ENCODE assay signal across 8 cellular contexts in genomic region chr15:74539521-74539920, GRCh38. TPM values are rescaled to one million over a fixed set of nuclear protein-coding genes. Genes with fewer than 3 reads are reported as not detected.
DNase-seq lines count a peak whose midpoint lies in the region; ATAC-seq and TF ChIP-seq lines count a peak whose summit lies in the region.
"Not testable (repeated sequence)": the region's sequence is repeated elsewhere in the genome, so short reads cannot be mapped to it uniquely, and the experiment has no call there.

No MANE protein-coding gene starts in this region.

- POLR2A ChIA-PET in CD8-positive, alpha-beta memory T cell (lab: Charles Lee) = interaction anchor here (1.1 kb wide), 1 partner anchor 11 kb away, joined by 3 read pairs; no protein-coding TSS in a partner anchor
- POLR2A ChIA-PET in activated CD4-positive, alpha-beta T cell treated with anti-CD3 and anti-CD28 coated beads for 36 hours (lab: Charles Lee) = interaction anchor here (1.6 kb wide), 1 partner anchor 76 kb away, joined by 8 read pairs; the partner anchor contains the start of gene CLK3

- H4K20me1 ChIP-seq in OCI-LY1 (ENCODE audit: insufficient read depth, low read length) = not testable (repeated sequence)

- H3K27me3 Mint-ChIP-seq in CD8-positive, alpha-beta memory T cell; activated CD4-positive, alpha-beta T cell treated with anti-CD3 and anti-CD28 coated beads for 36 hours; natural killer cell (ENCODE audit: low read depth in 2 of 2); stimulated activated naive CD8-positive, alpha-beta T cell treated with anti-CD3 and anti-CD28 coated beads, Interleukin-15, Interleukin-2, amounts not matched to agents 100 ng/mL and 50 ng/mL, for 24 hours: not testable (repeated sequence)

- not testable (repeated sequence) for H3F3A ChIP-seq in OCI-LY1 (ENCODE audit: insufficient read depth, low read length)

- H3K4me1 Mint-ChIP-seq in CD8-positive, alpha-beta memory T cell = peaks cover 41 to 45% (median 44%) of the 10 kb centered on the region in 3 donors
- peaks cover 30% of the 10 kb centered on the region for H3K4me1 Mint-ChIP-seq in activated CD4-positive, alpha-beta T cell treated with anti-CD3 and anti-CD28 coated beads for 36 hours
- H3K4me1 Mint-ChIP-seq in natural killer cell = peaks cover 39 to 46% of the 10 kb centered on the region in 2 donors
- H3K4me1 Mint-ChIP-seq in stimulated activated naive CD8-positive, alpha-beta T cell treated with anti-CD3 and anti-CD28 coated beads, Interleukin-15, Interleukin-2, amounts not matched to agents 100 ng/mL and 50 ng/mL, for 24 hours (ENCODE audit: low read depth) = peaks cover 38% of the 10 kb centered on the region

- not testable (repeated sequence) for DNase-seq in CD8-positive, alpha-beta memory T cell; activated CD4-positive, alpha-beta T cell treated with anti-CD3 and anti-CD28 coated beads for 36 hours; activated naive CD4-positive, alpha-beta T cell treated with anti-CD3 and anti-CD28 coated beads, Interleukin-2, amount 50 U/mL, for 72 hours (ENCODE audit: low spot score in 2 of 2); epithelial cell of proximal tubule (ENCODE audit: low read depth); natural killer cell

- H3K9me3 Mint-ChIP-seq in CD8-positive, alpha-beta memory T cell; activated CD4-positive, alpha-beta T cell treated with anti-CD3 and anti-CD28 coated beads for 36 hours (ENCODE audit: low read depth); activated naive CD4-positive, alpha-beta T cell treated with anti-CD3 and anti-CD28 coated beads, Interleukin-2, amount 50 U/mL, for 72 hours; natural killer cell; stimulated activated naive CD8-positive, alpha-beta T cell treated with anti-CD3 and anti-CD28 coated beads, Interleukin-15, Interleukin-2, amounts not matched to agents 100 ng/mL and 50 ng/mL, for 24 hours: not testable (repeated sequence)

- H3K36me3 Mint-ChIP-seq in CD8-positive, alpha-beta memory T cell = peaks cover 0 to 19% (median 4%) of the 10 kb centered on the region in 3 donors
- peaks cover 16% of the 10 kb centered on the region for H3K36me3 Mint-ChIP-seq in activated CD4-positive, alpha-beta T cell treated with anti-CD3 and anti-CD28 coated beads for 36 hours (ENCODE audit: low read depth)
- H3K36me3 Mint-ChIP-seq in activated naive CD4-positive, alpha-beta T cell treated with anti-CD3 and anti-CD28 coated beads, Interleukin-2, amount 50 U/mL, for 72 hours = peaks cover 29 to 32% of the 10 kb centered on the region in 2 donors
- H3K36me3 Mint-ChIP-seq in natural killer cell = not testable (repeated sequence)
- peaks cover 17% of the 10 kb centered on the region for H3K36me3 Mint-ChIP-seq in stimulated activated naive CD8-positive, alpha-beta T cell treated with anti-CD3 and anti-CD28 coated beads, Interleukin-15, Interleukin-2, amounts not matched to agents 100 ng/mL and 50 ng/mL, for 24 hours (ENCODE audit: low read depth)

- not testable (repeated sequence) for H3K4me3 ChIP-seq in CD8-positive, alpha-beta memory T cell (ENCODE audit: low read length)
- H3K4me3 ChIP-seq in HUES6 (ENCODE audit: low read depth, low read length) = peak overlapping the region; percentile 89
- peak overlapping the region; percentile 82 for H3K4me3 ChIP-seq in OCI-LY1 (ENCODE audit: low read depth, low read length, poor library complexity, severe bottlenecking)
- H3K4me3 ChIP-seq in epithelial cell of proximal tubule (ENCODE audit: low read depth, low read length) = peak overlapping the region; percentile 85

- H3K27ac Mint-ChIP-seq in CD8-positive, alpha-beta memory T cell = peak overlapping the region in 5 of 8 donors; percentile 21 to 82 (median 74)
- not testable (repeated sequence) for H3K27ac Mint-ChIP-seq in activated CD4-positive, alpha-beta T cell treated with anti-CD3 and anti-CD28 coated beads for 36 hours
- peak overlapping the region; percentile 23 to 93 for H3K27ac Mint-ChIP-seq in activated naive CD4-positive, alpha-beta T cell treated with anti-CD3 and anti-CD28 coated beads, Interleukin-2, amount 50 U/mL, for 72 hours
- peak overlapping the region in 1 of 2 donors; percentile 44 for H3K27ac Mint-ChIP-seq in natural killer cell
- peak overlapping the region; percentile 73 for H3K27ac Mint-ChIP-seq in stimulated activated naive CD8-positive, alpha-beta T cell treated with anti-CD3 and anti-CD28 coated beads, Interleukin-15, Interleukin-2, amounts not matched to agents 100 ng/mL and 50 ng/mL, for 24 hours

- not testable (repeated sequence) for H2AFZ ChIP-seq in OCI-LY1 (ENCODE audit: low read length)

- H3K9me2 ChIP-seq in OCI-LY1 (ENCODE audit: low read depth, low read length) = not testable (repeated sequence)

- H3K36me3 ChIP-seq in CD8-positive, alpha-beta memory T cell (ENCODE audit: insufficient read depth, low read length); HUES6 (ENCODE audit: control insufficient read depth, insufficient read depth, low read length); OCI-LY1 (ENCODE audit: insufficient read depth, low read length): not testable (repeated sequence)

- peak overlapping the region; percentile 29 to 95 (median 67) for H3K4me3 Mint-ChIP-seq in CD8-positive, alpha-beta memory T cell
- H3K4me3 Mint-ChIP-seq in activated CD4-positive, alpha-beta T cell treated with anti-CD3 and anti-CD28 coated beads for 36 hours = peak overlapping the region; percentile 94
- peak overlapping the region; percentile 65 for H3K4me3 Mint-ChIP-seq in natural killer cell
- peak overlapping the region; percentile 91 for H3K4me3 Mint-ChIP-seq in stimulated activated naive CD8-positive, alpha-beta T cell treated with anti-CD3 and anti-CD28 coated beads, Interleukin-15, Interleukin-2, amounts not matched to agents 100 ng/mL and 50 ng/mL, for 24 hours

- not testable (repeated sequence) for ATAC-seq in activated CD4-positive, alpha-beta T cell treated with anti-CD3 and anti-CD28 coated beads for 36 hours; activated naive CD4-positive, alpha-beta T cell treated with anti-CD3 and anti-CD28 coated beads, Interleukin-2, amount 50 U/mL, for 72 hours; natural killer cell

- intact Hi-C loops in activated CD4-positive, alpha-beta T cell treated with anti-CD3 and anti-CD28 coated beads for 36 hours (cut with DNase I, micrococcal nuclease); natural killer cell (cut with micrococcal nuclease): not testable (repeated sequence)

- H3K9me3 ChIP-seq in CD8-positive, alpha-beta memory T cell (ENCODE audit: low read length); HUES6 (ENCODE audit: control insufficient read depth, insufficient read depth, low read depth, low read length); OCI-LY1 (ENCODE audit: low read length): not testable (repeated sequence)

- peak overlapping the region; percentile 84 for H3K4me2 ChIP-seq in OCI-LY1 (ENCODE audit: low read length)

- H3K9ac ChIP-seq in HUES6 (ENCODE audit: low read length); OCI-LY1 (ENCODE audit: low read length): not testable (repeated sequence)

- H3K27ac ChIP-seq in CD8-positive, alpha-beta memory T cell (ENCODE audit: low read depth, low read length); HUES6 (ENCODE audit: low read depth, low read length); OCI-LY1 (ENCODE audit: low read depth, low read length, poor library complexity, severe bottlenecking): not testable (repeated sequence)

- not testable (repeated sequence) for H3K27me3 ChIP-seq in CD8-positive, alpha-beta memory T cell (ENCODE audit: insufficient read depth, low read length, poor library complexity, severe bottlenecking); HUES6 (ENCODE audit: control insufficient read depth, insufficient read depth, low read length); OCI-LY1 (ENCODE audit: insufficient read depth, low read length)

- H3K79me2 ChIP-seq in OCI-LY1 (ENCODE audit: insufficient read depth, low read length) = not testable (repeated sequence)

- not testable (repeated sequence) for TF ChIP-seq CTCF in OCI-LY1 (IDR thresholded peaks at IDR 0.05; ENCODE audit: low read length); epithelial cell of proximal tubule (conservative IDR thresholded peaks at IDR 0.05; ENCODE audit: low read depth, low read length); natural killer cell (IDR thresholded peaks at IDR 0.05)

- peaks cover 34% of the 10 kb centered on the region for H3K4me1 ChIP-seq in CD8-positive, alpha-beta memory T cell (ENCODE audit: insufficient read depth, low read length)
- H3K4me1 ChIP-seq in HUES6 (ENCODE audit: control insufficient read depth, insufficient read depth, low read length) (peaks cover 25% of the 10 kb centered on the region), OCI-LY1 (ENCODE audit: insufficient read depth, low read length, severe bottlenecking) (peaks cover 24% of the 10 kb centered on the region)

- CTCF ChIA-PET in CD8-positive, alpha-beta memory T cell (lab: Charles Lee) = not testable (repeated sequence)
- CTCF ChIA-PET in activated CD4-positive, alpha-beta T cell treated with anti-CD3 and anti-CD28 coated beads for 36 hours (lab: Charles Lee) = interaction anchor here (0.7 to 1.7 kb wide), 4 partner anchors 11 to 255 kb away, joined by 3 to 8 read pairs (median 4); no protein-coding TSS in a partner anchor

RNA-seq across cellular contexts. Expression of gene ARID3B, which starts 1.5 kb away (rescaled TPM):
- total RNA-seq in CD8-positive, alpha-beta memory T cell = 10 to 100 TPM; 30.1 to 31.1 TPM
- 13.0 TPM for polyA plus RNA-seq in CD8-positive, alpha-beta memory T cell
- 10 to 100 TPM; 23.9 to 25.4 TPM for total RNA-seq in activated CD4-positive, alpha-beta T cell treated with anti-CD3 and anti-CD28 coated beads for 36 hours
- 10 to 100 TPM; 25.7 to 37.7 TPM for total RNA-seq in activated naive CD4-positive, alpha-beta T cell treated with anti-CD3 and anti-CD28 coated beads, Interleukin-2, amount 50 U/mL, for 72 hours
- total RNA-seq in epithelial cell of proximal tubule = 13.3 and 22.4 TPM in 2 replicates
- 10 to 100 TPM; 56.4 to 59.2 (median 58.3) TPM for total RNA-seq in natural killer cell
